11 cellular contexts compared by ENCODE assay signal in the genomic region with DNA sequence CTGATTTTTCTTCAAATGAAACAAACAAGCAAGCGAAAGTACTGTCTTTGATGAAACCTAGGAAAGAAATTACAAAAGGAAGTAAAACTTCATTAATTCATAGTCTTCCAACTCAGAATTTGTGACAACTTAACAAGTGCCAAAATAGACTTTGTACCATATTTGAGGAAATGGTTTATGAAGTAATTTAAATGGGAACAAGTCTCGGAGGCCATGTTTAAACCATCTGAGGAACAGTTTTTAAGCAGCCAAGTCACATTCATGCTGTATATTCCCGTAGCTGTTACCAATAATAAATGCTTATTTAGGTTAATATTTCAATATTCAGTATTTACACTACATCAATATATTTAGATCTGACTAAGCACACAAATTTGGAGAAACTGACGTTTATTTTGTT. TPM values are rescaled to one million over a fixed set of nuclear protein-coding genes. Genes with fewer than 3 reads are reported as not detected.
DNase-seq lines count a peak whose midpoint lies in the region; ATAC-seq and TF ChIP-seq lines count a peak whose summit lies in the region.
"Had no signal": no experiment of that assay in that cellular context is flagged by ENCODE, and none has a peak within 500 bp of the region (broad histone marks: within the 10 kb centered on the region; RNA-seq: fewer than 3 reads in every experiment).

No MANE protein-coding gene starts in this region.

- TF ChIP-seq CTCF in PC-3 (conservative IDR thresholded peaks at IDR 0.05; ENCODE audit: low read depth, low read length), result no peak

- H3K4me3 Mint-ChIP-seq in activated CD4-positive, alpha-beta T cell treated with anti-CD3 and anti-CD28 coated beads, Interleukin-2, amount 10 ng/mL, durations not matched to agents 7 days and 5 days, result peak overlapping the region; percentile 98
- H3K4me3 Mint-ChIP-seq in stimulated activated naive CD8-positive, alpha-beta T cell treated with anti-CD3 and anti-CD28 coated beads, Interleukin-15, amount 100 ng/mL, for 72 hours, result peak overlapping the region; percentile 93 to 97

- peak overlapping the region; percentile 64 for H2AFZ ChIP-seq in PC-3 (ENCODE audit: low read length)

- H3K4me2 ChIP-seq in PC-3 (ENCODE audit: low read length), result peak overlapping the region; percentile 84; the same call in 1 of the 2 replicates

- ATAC-seq in PC-3 (no peak), GM19324 (IDR thresholded peaks at IDR 0.05; ENCODE audit: low FRiP score, unreplicated experiment) (no peak)
- ATAC-seq in stimulated activated naive CD8-positive, alpha-beta T cell treated with anti-CD3 and anti-CD28 coated beads, Interleukin-15, amount 100 ng/mL, for 72 hours, result no peak

- H3K27ac ChIP-seq in PC-3 (ENCODE audit: low read length), result peak overlapping the region; percentile 87
- H3K27ac ChIP-seq in duodenal mucosa (ENCODE audit: low read depth, low read length), result peak overlapping the region; percentile 37

- CTCF ChIA-PET in activated CD4-positive, alpha-beta T cell treated with anti-CD3 and anti-CD28 coated beads, Interleukin-2, amount 10 ng/mL, durations not matched to agents 7 days and 5 days (lab: Charles Lee), result interaction anchor here (1.0 to 1.2 kb wide), 4 partner anchors 11 to 18 kb away, joined by 3 to 5 read pairs (median 4); a partner anchor contains a TSS
- CTCF ChIA-PET in PC-3 (lab: Charles Lee), result no interaction called here
- CTCF ChIA-PET in HEK293T (lab: Yijun Ruan, JAX), result no interaction called here

- H3F3A ChIP-seq in PC-3 (ENCODE audit: low read length, unreplicated experiment), result no peaks in the 10 kb centered on the region

- BruUV-seq in PC-3 (replicated peaks; lab: Mats Ljungman, UMichigan), result no TSS peak

- peaks cover 43% of the 10 kb centered on the region for H3K36me3 Mint-ChIP-seq in activated CD4-positive, alpha-beta T cell treated with anti-CD3 and anti-CD28 coated beads, Interleukin-2, amount 10 ng/mL, durations not matched to agents 7 days and 5 days (ENCODE audit: low read depth)

- H3K9ac ChIP-seq in PC-3 (ENCODE audit: low read length), result no peak overlapping the region
- peak overlapping the region in 1 of 2 donors; percentile 59 for H3K9ac ChIP-seq in duodenal mucosa (ENCODE audit: low read depth in 1 of 2, low read length in 2 of 2)

- H3K4me1 Mint-ChIP-seq in activated CD4-positive, alpha-beta T cell treated with anti-CD3 and anti-CD28 coated beads, Interleukin-2, amount 10 ng/mL, durations not matched to agents 7 days and 5 days, result peaks cover 39% of the 10 kb centered on the region
- peaks cover 54% of the 10 kb centered on the region for H3K4me1 Mint-ChIP-seq in stimulated activated naive CD8-positive, alpha-beta T cell treated with anti-CD3 and anti-CD28 coated beads, Interleukin-15, amount 100 ng/mL, for 72 hours

- H3K27me3 ChIP-seq in PC-3 (ENCODE audit: low read length) (no peaks in the 10 kb centered on the region), duodenal mucosa (ENCODE audit: control insufficient read depth in 1 of 2, insufficient read depth in 2 of 2, low read length in 2 of 2) (no peaks in the 10 kb centered on the region)

- H3K9me2 ChIP-seq in PC-3 (replicated peaks; ENCODE audit: low read length), result no peaks in the 10 kb centered on the region

- no peaks in the 10 kb centered on the region for H3K36me3 ChIP-seq in PC-3 (ENCODE audit: low read depth, low read length)
- H3K36me3 ChIP-seq in duodenal mucosa (ENCODE audit: control insufficient read depth in 1 of 2, insufficient read depth in 2 of 2, low read length in 2 of 2), result no peaks in the 10 kb centered on the region

- H3K4me3 ChIP-seq in PC-3 (ENCODE audit: low read length) (no peak overlapping the region), duodenal mucosa (ENCODE audit: low read depth in 1 of 2, low read length in 2 of 2) (peak overlapping the region; percentile 74 to 76)

- no peak for DNase-seq in activated CD4-positive, alpha-beta T cell treated with anti-CD3 and anti-CD28 coated beads, Interleukin-2, amount 10 ng/mL, durations not matched to agents 7 days and 5 days
- DNase-seq in activated CD4-positive, alpha-beta T cell treated with anti-CD3 and anti-CD28 coated beads for 1 hour, result no peak
- DNase-seq in PC-3, result no peak
- no peak for DNase-seq in stimulated activated naive CD8-positive, alpha-beta T cell treated with anti-CD3 and anti-CD28 coated beads, Interleukin-15, amount 100 ng/mL, for 72 hours
- DNase-seq in NCI-H510A treated with DMSO at 0.1 percent for 48 hours (lab: John Stamatoyannopoulos, UW), result no peak
- no peak for DNase-seq in HEK293T (ENCODE audit: extremely low spot score)
- DNase-seq: hypothalamus, NCI-H2171, occipital lobe had no signal

- H3K79me2 ChIP-seq in PC-3 (ENCODE audit: low read length), result no peaks in the 10 kb centered on the region

- H3K4me1 ChIP-seq in PC-3 (ENCODE audit: insufficient read depth, low read length), result peaks cover 17% of the 10 kb centered on the region
- peaks cover 6% of the 10 kb centered on the region in 2 donors for H3K4me1 ChIP-seq in duodenal mucosa (ENCODE audit: control insufficient read depth in 1 of 2, insufficient read depth in 2 of 2, low read length in 2 of 2)

- POLR2A ChIA-PET in activated CD4-positive, alpha-beta T cell treated with anti-CD3 and anti-CD28 coated beads, Interleukin-2, amount 10 ng/mL, durations not matched to agents 7 days and 5 days (lab: Charles Lee), result interaction anchor here (0.6 to 0.8 kb wide), 3 partner anchors 13 to 192 kb away, joined by 4 to 8 read pairs (median 6); a partner anchor contains a TSS
- POLR2A ChIA-PET in PC-3 (lab: Charles Lee; ENCODE audit: unreplicated experiment), result no interaction called here
- POLR2A ChIA-PET in HEK293T (lab: Yijun Ruan, JAX), result no interaction called here

- peaks cover 5% of the 10 kb centered on the region for H3K9me3 Mint-ChIP-seq in activated CD4-positive, alpha-beta T cell treated with anti-CD3 and anti-CD28 coated beads, Interleukin-2, amount 10 ng/mL, durations not matched to agents 7 days and 5 days
- H3K9me3 Mint-ChIP-seq in stimulated activated naive CD8-positive, alpha-beta T cell treated with anti-CD3 and anti-CD28 coated beads, Interleukin-15, amount 100 ng/mL, for 72 hours, result no peaks in the 10 kb centered on the region

- H3K9me3 ChIP-seq in PC-3 (ENCODE audit: low read length) (no peaks in the 10 kb centered on the region), duodenal mucosa (ENCODE audit: control insufficient read depth in 1 of 2, low read length in 2 of 2) (no peaks in the 10 kb centered on the region)

- intact Hi-C loops in PC-3 (cut with micrococcal nuclease), result no loop called here

- no peaks in the 10 kb centered on the region for H4K20me1 ChIP-seq in PC-3 (ENCODE audit: low read length)

- peak overlapping the region; percentile 99 for H3K27ac Mint-ChIP-seq in activated CD4-positive, alpha-beta T cell treated with anti-CD3 and anti-CD28 coated beads, Interleukin-2, amount 10 ng/mL, durations not matched to agents 7 days and 5 days
- peak overlapping the region; percentile 95 to 97 for H3K27ac Mint-ChIP-seq in stimulated activated naive CD8-positive, alpha-beta T cell treated with anti-CD3 and anti-CD28 coated beads, Interleukin-15, amount 100 ng/mL, for 72 hours

- H3K27me3 Mint-ChIP-seq in activated CD4-positive, alpha-beta T cell treated with anti-CD3 and anti-CD28 coated beads, Interleukin-2, amount 10 ng/mL, durations not matched to agents 7 days and 5 days, result no peaks in the 10 kb centered on the region
- H3K27me3 Mint-ChIP-seq in stimulated activated naive CD8-positive, alpha-beta T cell treated with anti-CD3 and anti-CD28 coated beads, Interleukin-15, amount 100 ng/mL, for 72 hours, result no peaks in the 10 kb centered on the region

TF ChIP-seq in HEK293T, 16 proteins besides CTCF, POLR2A, EP300 and RAD21:
- TF ChIP-seq TARDBP (IDR thresholded peaks at IDR 0.05) (no peak), NFRKB (IDR thresholded peaks at IDR 0.05) (no peak), BHLHE40 (IDR thresholded peaks at IDR 0.05; ENCODE audit: borderline replicate concordance) (no peak), LEF1 (IDR thresholded peaks at IDR 0.05; ENCODE audit: borderline replicate concordance) (no peak), CTBP1 (IDR thresholded peaks at IDR 0.05; ENCODE audit: borderline replicate concordance) (no peak), ARNT (IDR thresholded peaks at IDR 0.05) (no peak), HDGF (IDR thresholded peaks at IDR 0.05; ENCODE audit: borderline replicate concordance) (no peak), FOXA1 (IDR thresholded peaks at IDR 0.05) (no peak), ZNF384 (IDR thresholded peaks at IDR 0.05) (no peak), FOXM1 (IDR thresholded peaks at IDR 0.05; ENCODE audit: borderline replicate concordance) (no peak), ELF4 (IDR thresholded peaks at IDR 0.05) (no peak), FOXK2 (IDR thresholded peaks at IDR 0.05) (no peak), SP1 (IDR thresholded peaks at IDR 0.05) (no peak), L3MBTL2 (conservative IDR thresholded peaks at IDR 0.05) (no peak), SUZ12 (IDR thresholded peaks at IDR 0.05) (no peak)
- TF ChIP-seq, protein P1, sequence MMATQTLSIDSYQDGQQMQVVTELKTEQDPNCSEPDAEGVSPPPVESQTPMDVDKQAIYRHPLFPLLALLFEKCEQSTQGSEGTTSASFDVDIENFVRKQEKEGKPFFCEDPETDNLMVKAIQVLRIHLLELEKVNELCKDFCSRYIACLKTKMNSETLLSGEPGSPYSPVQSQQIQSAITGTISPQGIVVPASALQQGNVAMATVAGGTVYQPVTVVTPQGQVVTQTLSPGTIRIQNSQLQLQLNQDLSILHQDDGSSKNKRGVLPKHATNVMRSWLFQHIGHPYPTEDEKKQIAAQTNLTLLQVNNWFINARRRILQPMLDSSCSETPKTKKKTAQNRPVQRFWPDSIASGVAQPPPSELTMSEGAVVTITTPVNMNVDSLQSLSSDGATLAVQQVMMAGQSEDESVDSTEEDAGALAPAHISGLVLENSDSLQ (IDR thresholded peaks at IDR 0.05), result no peak

RNA-seq across cellular contexts. Expression of a gene that starts 0.8 kb away (rescaled TPM):
- 1,000 to 10,000 TPM; 1,588 to 1,891 TPM for total RNA-seq in activated CD4-positive, alpha-beta T cell treated with anti-CD3 and anti-CD28 coated beads, Interleukin-2, amount 10 ng/mL, durations not matched to agents 7 days and 5 days
- total RNA-seq in PC-3 (2014; rRNA removed), result 10.4 and 12.4 TPM in 2 replicates

RNA-seq across cellular contexts. Expression of a gene that starts 10.7 kb away (rescaled TPM):
- total RNA-seq in activated CD4-positive, alpha-beta T cell treated with anti-CD3 and anti-CD28 coated beads, Interleukin-2, amount 10 ng/mL, durations not matched to agents 7 days and 5 days, result not detected
- not detected in 2 replicates for total RNA-seq in PC-3 (2014; rRNA removed)
- total RNA-seq: occipital lobe had no signal

RNA-seq across cellular contexts. Expression of a gene that starts 23.8 kb away (rescaled TPM):
- 10 to 100 TPM in 1 of 2 experiments, 1 to 10 TPM in 1; 8.3 to 11.3 TPM for total RNA-seq in activated CD4-positive, alpha-beta T cell treated with anti-CD3 and anti-CD28 coated beads, Interleukin-2, amount 10 ng/mL, durations not matched to agents 7 days and 5 days
- not detected in 2 replicates for total RNA-seq in PC-3 (2014; rRNA removed)
- total RNA-seq: occipital lobe had no signal

Comparison
In these comparisons a context has a peak if more than half of its experiments do, and no peak if none do; other contexts are left out.
1. RNA of a gene that starts 0.8 kb away (total RNA-seq): 1,588 to 1,891 TPM in activated CD4-positive, alpha-beta T cell treated with anti-CD3 and anti-CD28 coated beads, Interleukin-2, amount 10 ng/mL, durations not matched to agents 7 days and 5 days; 10.4 to 12.4 TPM in PC-3; every median in the first group is over 100 times any median in the second.